In the genomic region with DNA sequence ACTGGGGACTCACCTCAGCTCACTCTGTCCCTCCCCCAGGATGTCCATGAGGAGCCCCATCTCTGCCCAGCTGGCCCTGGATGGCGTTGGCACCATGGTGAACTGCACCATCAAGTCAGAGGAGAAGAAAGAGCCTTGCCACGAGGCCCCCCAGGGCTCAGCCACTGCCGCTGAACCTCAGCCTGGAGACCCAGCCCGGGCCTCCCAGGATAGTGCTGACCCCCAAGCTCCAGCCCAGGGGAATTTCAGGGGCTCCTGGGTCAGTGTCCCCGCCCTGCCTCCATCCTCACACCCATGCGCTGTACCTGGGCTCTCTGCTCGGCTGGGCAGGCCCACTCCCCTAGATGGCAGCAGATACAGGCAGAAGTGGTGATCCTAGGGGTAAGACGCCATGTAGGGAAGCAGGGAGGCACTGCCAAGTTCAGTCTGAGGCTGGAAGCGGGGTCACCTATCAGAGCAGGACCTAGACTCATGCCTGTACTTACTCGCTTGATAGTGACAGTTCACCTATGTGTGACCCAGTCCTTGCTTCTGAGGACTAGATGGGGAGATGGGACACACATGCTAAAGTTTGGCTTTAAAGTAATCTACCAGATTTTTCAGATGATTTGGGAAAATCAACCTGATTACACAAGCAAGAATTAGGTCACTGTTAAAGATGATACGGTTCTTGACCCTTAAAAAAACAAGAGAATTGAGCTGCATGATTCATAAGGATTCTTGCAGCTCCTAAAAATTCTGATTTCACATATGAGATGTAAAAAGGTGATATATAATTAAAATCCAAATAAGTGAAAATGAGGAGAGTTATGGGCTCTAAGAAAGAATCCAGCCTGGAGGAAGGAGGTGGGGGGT, we compare ENCODE assay signal across 1 cellular context.
TF ChIP-seq lines count a peak whose summit lies in the region.

No MANE protein-coding gene starts in this region.

TF ChIP-seq in HepG2, 621 proteins besides CTCF, POLR2A, EP300 and RAD21:
- TF ChIP-seq AGO2 (optimal IDR thresholded peaks at IDR 0.05; ENCODE audit: low read depth, low read length) (peak; percentile 24), RFXANK (CRISPR knock-in tag; IDR thresholded peaks at IDR 0.05) (no peak), SP4 (CRISPR knock-in tag; IDR thresholded peaks at IDR 0.05) (no peak)
